Comparison of ENCODE assay signal across 15 cellular contexts in genomic region chr6:54916858-54917257, GRCh38.
DNase-seq lines count a peak whose midpoint lies in the region; ATAC-seq, FAIRE-seq and TF ChIP-seq lines count a peak whose summit lies in the region.
"Had no signal": no experiment of that assay in that cellular context is flagged by ENCODE, and none has a peak within 500 bp of the region (broad histone marks: within the 10 kb centered on the region; RNA-seq: fewer than 3 reads in every experiment).

No MANE protein-coding gene starts in this region.

- no peak overlapping the region for H2AFZ ChIP-seq in keratinocyte (ENCODE audit: control insufficient read depth, low read length)

- peaks cover 11% of the 10 kb centered on the region; the same call in 1 of the 2 replicates for H3K4me1 Mint-ChIP-seq in HFFc6 (ENCODE audit: low read depth)

- no peaks in the 10 kb centered on the region for H3K36me3 Mint-ChIP-seq in HFFc6 (ENCODE audit: low read depth)

- peaks cover 6% of the 10 kb centered on the region for H4K20me1 ChIP-seq in keratinocyte (ENCODE audit: control insufficient read depth, extremely low read depth, insufficient read depth, low read length)
- H4K20me1 ChIP-seq: BLaER1 treated with 17β-estradiol and CSF1 and Interleukin-3, amounts not matched to agents 10 nM and 100 nM had no signal

- peaks cover 2% of the 10 kb centered on the region; the same call in 1 of the 2 replicates for H3K27me3 Mint-ChIP-seq in HFFc6 (ENCODE audit: insufficient read depth)

- TF ChIP-seq CTCF in HFFc6 (IDR thresholded peaks at IDR 0.05) (no peak), keratinocyte (optimal IDR thresholded peaks at IDR 0.05 in 1 of 3, IDR thresholded peaks at IDR 0.05 in 1 of 3, conservative IDR thresholded peaks at IDR 0.05 in 1 of 3; ENCODE audit: extremely low read depth in 1 of 3, insufficient read depth in 2 of 3, low read length in 3 of 3) (no peak), GM13976 (IDR thresholded peaks at IDR 0.05; ENCODE audit: borderline replicate concordance, control extremely low read depth, extremely low read depth, insufficient read depth, missing control alignments) (no peak)

- H3K4me1 ChIP-seq in keratinocyte (ENCODE audit: control insufficient read depth, extremely low read depth, insufficient read depth, low read length), result peaks cover 9% of the 10 kb centered on the region

- H3K27me3 ChIP-seq in keratinocyte (ENCODE audit: control insufficient read depth, extremely low read depth, insufficient read depth, low read length), result no peaks in the 10 kb centered on the region
- H3K27me3 ChIP-seq: BLaER1 treated with 17β-estradiol and CSF1 and Interleukin-3, amounts not matched to agents 10 nM and 100 nM; MG63 had no signal

- H3K27ac Mint-ChIP-seq in HFFc6, result no peak overlapping the region

- FAIRE-seq in RCC 7860 (lab: Jason Lieb, UNC) (no peak), keratinocyte (lab: Jason Lieb, UNC) (peak; percentile 62)
- FAIRE-seq: islet of Langerhans had no signal

- peaks cover 36% of the 10 kb centered on the region for H3K79me2 ChIP-seq in keratinocyte (ENCODE audit: control insufficient read depth, insufficient read depth, low read length)

- H3K4me3 ChIP-seq in keratinocyte (ENCODE audit: control insufficient read depth in 2 of 3, extremely low read depth in 1 of 3, insufficient read depth in 2 of 3, low read depth in 1 of 3, low read length in 3 of 3), result no peak overlapping the region
- H3K4me3 ChIP-seq: BLaER1 treated with 17β-estradiol and CSF1 and Interleukin-3, amounts not matched to agents 10 nM and 100 nM; MG63 had no signal

- H3K9ac ChIP-seq in keratinocyte (ENCODE audit: control insufficient read depth, extremely low read depth, insufficient read depth, low read length), result no peak overlapping the region
- H3K9ac ChIP-seq: BLaER1 treated with 17β-estradiol and CSF1 and Interleukin-3, amounts not matched to agents 10 nM and 100 nM had no signal

- dilution Hi-C loops in keratinocyte (cut with MboI; ENCODE audit: extremely low pct_ligation_motif_present, low sequenced_read_pairs), result no loop called here

- ATAC-seq in GM21717 (IDR thresholded peaks at IDR 0.05; ENCODE audit: unreplicated experiment), result no peak

- H3K36me3 ChIP-seq in keratinocyte (ENCODE audit: control insufficient read depth in 2 of 2, extremely low read depth in 1 of 2, insufficient read depth in 2 of 2, low read length in 2 of 2), result peaks cover 0 to 3% of the 10 kb centered on the region in 2 experiments
- H3K36me3 ChIP-seq: BLaER1 treated with 17β-estradiol and CSF1 and Interleukin-3, amounts not matched to agents 10 nM and 100 nM; MG63 had no signal

- H3K4me3 Mint-ChIP-seq in HFFc6, result no peak overlapping the region

- H3K9me1 ChIP-seq in keratinocyte (ENCODE audit: control insufficient read depth, extremely low read depth, insufficient read depth, low read length), result no peaks in the 10 kb centered on the region

- H3K9me3 Mint-ChIP-seq in HFFc6, result peaks cover 4% of the 10 kb centered on the region; the same call in 1 of the 2 replicates

- in situ Hi-C loops in GM13976 (cut with MboI; ENCODE audit: low sequenced_read_pairs, unreplicated experiment), result no loop called here

- peak overlapping the region; percentile 16 for H3K4me2 ChIP-seq in keratinocyte (ENCODE audit: control insufficient read depth, extremely low read depth, insufficient read depth, low read depth, low read length)
- H3K4me2 ChIP-seq: BLaER1 treated with 17β-estradiol and CSF1 and Interleukin-3, amounts not matched to agents 10 nM and 100 nM had no signal

- no peak overlapping the region for H3K27ac ChIP-seq in keratinocyte (ENCODE audit: control insufficient read depth, insufficient read depth, low read length)
- H3K27ac ChIP-seq: BLaER1 treated with 17β-estradiol and CSF1 and Interleukin-3, amounts not matched to agents 10 nM and 100 nM had no signal

- DNase-seq in COLO829 (ENCODE audit: low spot score), result peak; percentile 16
- peak; percentile 50 for DNase-seq in HFFc6
- DNase-seq in RCC 7860 (ENCODE audit: low spot score), result peak; percentile 49
- DNase-seq in keratinocyte (ENCODE audit: low read depth, low spot score), result no peak
- DNase-seq in GM13976 (ENCODE audit: low spot score), result no peak
- DNase-seq in Kasumi-1 (lab: John Stamatoyannopoulos, UW), result no peak
- DNase-seq in NCI-H526 treated with DMSO at 0.1 percent for 48 hours (lab: John Stamatoyannopoulos, UW), result no peak
- DNase-seq: activated effector memory CD4-positive, alpha-beta T cell treated with Interleukin-2 at 50 U/mL for 16 hours; amygdala; MG63; NCI-H2107; stimulated activated naive CD4-positive, alpha-beta T cell treated with Interleukin-2 at 50 U/mL for 16 hours had no signal

- no peaks in the 10 kb centered on the region for H3K9me3 ChIP-seq in keratinocyte (ENCODE audit: control insufficient read depth, low read depth, low read length)
- H3K9me3 ChIP-seq: BLaER1 treated with 17β-estradiol and CSF1 and Interleukin-3, amounts not matched to agents 10 nM and 100 nM; MG63 had no signal

Comparison
In these comparisons a context has a peak if more than half of its experiments do, and no peak if none do; other contexts are left out.
1. DNase-seq: peak in COLO829 (single experiment), HFFc6 (single experiment) and RCC 7860 (single experiment); none in keratinocyte (single experiment), GM13976 (single experiment), Kasumi-1 (0 of 2) and NCI-H526 treated with DMSO at 0.1 percent for 48 hours (single experiment).